ENCODE assay signal across 8 cellular contexts in the genomic region with DNA sequence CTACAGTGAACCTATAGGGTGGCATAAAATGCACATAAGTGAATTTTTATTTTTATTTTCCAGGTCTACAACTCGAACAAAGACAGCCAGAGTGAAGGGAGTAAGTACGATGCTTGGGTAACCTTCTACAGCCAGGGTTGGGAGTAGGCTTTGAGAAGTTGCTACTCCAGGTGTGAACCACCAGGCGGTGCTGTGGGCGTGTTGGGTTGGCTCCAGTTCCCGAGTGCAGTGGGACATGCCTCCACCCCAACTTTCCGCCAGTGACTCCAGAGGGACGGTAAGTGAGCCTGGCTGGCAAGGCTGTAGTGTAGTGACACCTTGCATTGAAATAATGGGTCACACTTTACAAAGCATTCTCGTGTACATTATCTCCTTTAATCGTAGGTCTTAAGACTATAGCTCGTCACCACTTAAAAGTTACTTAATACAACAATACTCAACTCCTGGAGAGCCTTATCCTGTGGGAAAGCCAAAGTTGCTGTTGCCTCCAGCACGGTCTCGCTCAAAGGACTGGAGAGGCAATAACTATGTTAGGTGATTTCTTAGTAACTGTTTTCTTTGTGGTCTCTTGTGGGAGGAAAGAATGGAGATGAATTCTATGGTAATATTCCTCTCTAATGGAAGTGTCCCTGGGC.
DNase-seq lines count a peak whose midpoint lies in the region; ATAC-seq and TF ChIP-seq lines count a peak whose summit lies in the region.

No MANE protein-coding gene starts in this region.

- ATAC-seq in GM19467 (IDR thresholded peaks at IDR 0.05; ENCODE audit: unreplicated experiment): no peak
- ATAC-seq in GM21825 (IDR thresholded peaks at IDR 0.05; ENCODE audit: unreplicated experiment): no peak
- no peak for ATAC-seq in HG03196 (IDR thresholded peaks at IDR 0.05; ENCODE audit: unreplicated experiment)
- no peak for ATAC-seq in HG02970 (IDR thresholded peaks at IDR 0.05; ENCODE audit: low FRiP score, unreplicated experiment)

- H3F3A ChIP-seq in SU-DHL-6 (ENCODE audit: insufficient read depth): no peaks in the 10 kb centered on the region

- H3K79me2 ChIP-seq in SU-DHL-6 (ENCODE audit: insufficient read depth, low read length): no peaks in the 10 kb centered on the region
- H3K79me2 ChIP-seq in hepatocyte: no peaks in the 10 kb centered on the region

- H3K4me1 ChIP-seq in BE2C: no peaks in the 10 kb centered on the region
- H3K4me1 ChIP-seq in hepatocyte (ENCODE audit: insufficient read depth): no peaks in the 10 kb centered on the region

- H3K27me3 ChIP-seq in BE2C: no peaks in the 10 kb centered on the region
- no peaks in the 10 kb centered on the region for H3K27me3 ChIP-seq in SU-DHL-6 (ENCODE audit: low read length)
- H3K27me3 ChIP-seq in hepatocyte: no peaks in the 10 kb centered on the region

- DNase-seq in BE2C (peak; percentile 56), GM20000 (ENCODE audit: low spot score) (no peak), hepatocyte (ENCODE audit: low spot score) (no peak)

- H3K36me3 ChIP-seq in BE2C (no peaks in the 10 kb centered on the region), SU-DHL-6 (ENCODE audit: low read length) (no peaks in the 10 kb centered on the region), hepatocyte (replicated peaks; ENCODE audit: insufficient read depth, low read depth) (no peaks in the 10 kb centered on the region)

- H4K20me1 ChIP-seq in SU-DHL-6 (ENCODE audit: low read depth, low read length): no peaks in the 10 kb centered on the region
- H4K20me1 ChIP-seq in hepatocyte (ENCODE audit: insufficient read depth, poor library complexity, severe bottlenecking): no peaks in the 10 kb centered on the region

- H3K9ac ChIP-seq in SU-DHL-6 (ENCODE audit: low read length): no peak overlapping the region

- no peak overlapping the region for H3K4me2 ChIP-seq in SU-DHL-6 (ENCODE audit: low read depth, low read length, poor library complexity, severe bottlenecking)
- H3K4me2 ChIP-seq in hepatocyte: no peak overlapping the region

- H3K27ac ChIP-seq in SU-DHL-6 (ENCODE audit: low read depth, low read length): no peak overlapping the region
- H3K27ac ChIP-seq in hepatocyte: no peak overlapping the region

- H3K4me3 ChIP-seq in BE2C (ENCODE audit: low read depth, low read length) (no peak overlapping the region), SU-DHL-6 (ENCODE audit: insufficient read depth, low read length, poor library complexity, severe bottlenecking) (no peak overlapping the region), hepatocyte (no peak overlapping the region)

- H2AFZ ChIP-seq in SU-DHL-6 (ENCODE audit: low read depth, low read length, severe bottlenecking) (no peak overlapping the region), hepatocyte (no peak overlapping the region)

- peak; percentile 93 for TF ChIP-seq CTCF in BE2C (IDR thresholded peaks at IDR 0.05; ENCODE audit: low read depth, low read length)
- TF ChIP-seq CTCF in GM20000 (IDR thresholded peaks at IDR 0.05; ENCODE audit: extremely low read depth, missing control alignments): peak; percentile 50
- peak; percentile 28 for TF ChIP-seq CTCF in SU-DHL-6 (IDR thresholded peaks at IDR 0.05; ENCODE audit: insufficient read depth, low read length, poor library complexity, severe bottlenecking)
- TF ChIP-seq CTCF in hepatocyte (IDR thresholded peaks at IDR 0.05; ENCODE audit: poor library complexity): peak; percentile 25

- no peaks in the 10 kb centered on the region for H3K9me2 ChIP-seq in SU-DHL-6 (replicated peaks; ENCODE audit: insufficient read depth, low read length)
- no peaks in the 10 kb centered on the region for H3K9me2 ChIP-seq in hepatocyte (replicated peaks; ENCODE audit: insufficient read depth)

- no peaks in the 10 kb centered on the region for H3K9me3 ChIP-seq in BE2C
- no peaks in the 10 kb centered on the region for H3K9me3 ChIP-seq in SU-DHL-6 (ENCODE audit: insufficient read depth, low read length)
- no peaks in the 10 kb centered on the region for H3K9me3 ChIP-seq in hepatocyte (ENCODE audit: low read depth)

- 68% methylated on average over 12 of the region's 12 CpGs for WGBS in hepatocyte (ENCODE audit: low lambda C conversion rate, missing lambda C conversion rate)

Comparison
In these comparisons a context has a peak if more than half of its experiments do, and no peak if none do; other contexts are left out.
1. CTCF ChIP-seq: peak in every context shown above with its lines; median percentile 93 in BE2C; 50 in GM20000; 28 in SU-DHL-6; 25 in hepatocyte.